Comparison of ENCODE assay signal across 8 cellular contexts in the genomic region with DNA sequence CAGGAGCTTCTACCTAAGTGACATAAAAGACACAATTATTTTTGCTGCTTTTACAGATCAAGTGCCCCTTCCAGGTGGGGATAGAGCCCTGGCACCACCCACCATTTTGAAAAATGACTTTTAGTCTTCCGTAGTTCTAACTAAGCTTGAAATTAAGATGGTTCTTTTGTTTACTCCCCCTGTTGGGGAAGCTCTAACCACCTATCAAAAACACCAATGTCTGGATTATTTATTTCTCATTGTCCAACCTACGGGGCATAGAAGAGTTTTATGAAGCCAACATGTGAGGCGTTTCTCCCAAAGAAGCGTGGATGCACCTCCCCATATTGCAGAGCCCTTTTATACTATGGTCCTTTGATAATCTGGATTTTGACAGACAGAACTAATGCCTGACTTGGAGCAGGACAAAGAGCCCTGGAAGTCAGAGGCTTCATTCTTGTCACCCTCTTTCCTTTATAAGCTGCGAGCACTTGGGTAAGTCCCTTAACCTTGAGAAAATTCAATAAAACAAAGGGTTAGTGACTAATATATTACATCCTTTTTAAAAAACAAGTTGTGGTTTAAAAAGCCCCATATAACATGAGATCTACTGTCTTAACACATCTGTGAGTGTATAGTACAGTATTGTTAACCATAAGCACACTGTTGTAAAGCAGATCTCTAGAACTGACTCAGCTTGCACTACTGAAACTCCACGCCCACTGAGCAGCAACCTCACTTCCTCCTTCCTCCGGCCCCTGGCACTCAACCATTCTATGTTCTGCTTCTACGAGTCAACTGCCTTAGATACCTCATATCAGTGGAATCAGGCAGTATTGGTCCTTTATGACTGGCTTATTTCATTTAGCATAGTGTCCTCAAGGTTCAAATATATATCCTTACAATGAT.
DNase-seq lines count a peak whose midpoint lies in the region; ATAC-seq and TF ChIP-seq lines count a peak whose summit lies in the region.

No MANE protein-coding gene starts in this region.

- H3K4me1 ChIP-seq in Peyer's patch (peaks cover 0 to 10% (median 1%) of the 10 kb centered on the region in 4 donors), mesenchymal stem cell (ENCODE audit: control insufficient read depth, insufficient read depth, low read depth, low read length) (peaks cover 21% of the 10 kb centered on the region), sigmoid colon (peaks cover 0 to 63% (median 56%) of the 10 kb centered on the region in 4 donors)

- no peaks in the 10 kb centered on the region for H3K9me3 ChIP-seq in Peyer's patch
- H3K9me3 ChIP-seq in mesenchymal stem cell (ENCODE audit: control insufficient read depth, low read length) = no peaks in the 10 kb centered on the region
- H3K9me3 ChIP-seq in sigmoid colon = no peaks in the 10 kb centered on the region

- no peak overlapping the region for H3K4me3 ChIP-seq in Peyer's patch
- no peak overlapping the region for H3K4me3 ChIP-seq in mesenchymal stem cell (ENCODE audit: insufficient read depth in 1 of 2, low read depth in 1 of 2, low read length in 2 of 2)
- no peak overlapping the region for H3K4me3 ChIP-seq in sigmoid colon

- DNase-seq in Peyer's patch (peak in 2 of 3 donors; percentile 69 to 84), mesenchymal stem cell (peak; percentile 55), sigmoid colon (no peak), hypothalamus (lab: John Stamatoyannopoulos, UW) (no peak), T1000 (lab: John Stamatoyannopoulos, UW) (no peak)
- peak; percentile 39 to 70 for DNase-seq in activated T-helper 1 cell treated with anti-CD3 and anti-CD28 coated beads, Interleukin-2, amount 50 U/mL, for 16 hours (ENCODE audit: low read depth in 1 of 2, low spot score in 1 of 2)

- TF ChIP-seq CTCF in Peyer's patch (IDR thresholded peaks at IDR 0.05) (no peak), sigmoid colon (IDR thresholded peaks at IDR 0.05) (no peak)

- H2BK12ac ChIP-seq in mesenchymal stem cell (ENCODE audit: low read length in 2 of 2) = no peak overlapping the region

- intact Hi-C loops in sigmoid colon (cut with DNase I) = no loop called here

- no peak for TF ChIP-seq EP300 in sigmoid colon (IDR thresholded peaks at IDR 0.05)

- no peak overlapping the region for H4K8ac ChIP-seq in mesenchymal stem cell (ENCODE audit: low read length)

- no peak overlapping the region for H3K18ac ChIP-seq in mesenchymal stem cell (ENCODE audit: low read depth in 1 of 2, low read length in 2 of 2)

- no peak overlapping the region for H2BK5ac ChIP-seq in mesenchymal stem cell (ENCODE audit: low read depth, low read length, poor library complexity, severe bottlenecking)

- ATAC-seq in GM18861 (IDR thresholded peaks at IDR 0.05; ENCODE audit: unreplicated experiment) (peak; percentile 99), HG02884 (IDR thresholded peaks at IDR 0.05; ENCODE audit: unreplicated experiment) (peak; percentile 96)

- no peak overlapping the region for H2BK15ac ChIP-seq in mesenchymal stem cell (ENCODE audit: low read depth, poor library complexity, severe bottlenecking)

- WGBS in mesenchymal stem cell = 89% methylated on average over 5 of the region's 8 CpGs
- WGBS in sigmoid colon, 2 donors = 56 to 57% methylated on average over 8 of the region's 8 CpGs

- no peak overlapping the region for H4K91ac ChIP-seq in mesenchymal stem cell (ENCODE audit: low read length)

- H3K36me3 ChIP-seq in Peyer's patch (no peaks in the 10 kb centered on the region), mesenchymal stem cell (ENCODE audit: control insufficient read depth in 1 of 2, insufficient read depth in 2 of 2, low read depth in 1 of 2, low read length in 2 of 2) (no peaks in the 10 kb centered on the region), sigmoid colon (no peaks in the 10 kb centered on the region)

- no peak overlapping the region for H2AK5ac ChIP-seq in mesenchymal stem cell (ENCODE audit: low read length, severe bottlenecking)

- no peak overlapping the region for H3K4ac ChIP-seq in mesenchymal stem cell (ENCODE audit: low read depth in 1 of 2, low read length in 2 of 2)

- H3K4me2 ChIP-seq in mesenchymal stem cell (ENCODE audit: low read length, poor library complexity, severe bottlenecking) = no peak overlapping the region

- H3K14ac ChIP-seq in mesenchymal stem cell (ENCODE audit: low read length in 2 of 2) = no peak overlapping the region

- H3K9ac ChIP-seq in mesenchymal stem cell (ENCODE audit: low read length) = no peak overlapping the region

- no peak for TF ChIP-seq POLR2A in Peyer's patch (IDR thresholded peaks at IDR 0.05)
- TF ChIP-seq POLR2A in sigmoid colon (IDR thresholded peaks at IDR 0.05) = no peak

- H3K23ac ChIP-seq in mesenchymal stem cell (ENCODE audit: low read length in 2 of 2) = no peak overlapping the region

- H3K27ac ChIP-seq in Peyer's patch (peak overlapping the region in 1 of 4 donors; percentile 34), mesenchymal stem cell (ENCODE audit: low read length, poor library complexity, severe bottlenecking) (no peak overlapping the region), sigmoid colon (no peak overlapping the region)

- peaks cover 24% of the 10 kb centered on the region for H3K79me1 ChIP-seq in mesenchymal stem cell (replicated peaks; ENCODE audit: low read length, poor library complexity, severe bottlenecking)

- no peak overlapping the region for H2BK120ac ChIP-seq in mesenchymal stem cell (ENCODE audit: low read depth, low read length)

- no peak overlapping the region for H2AFZ ChIP-seq in mesenchymal stem cell (ENCODE audit: low read depth, low read length)

- H3K27me3 ChIP-seq in Peyer's patch (no peaks in the 10 kb centered on the region), mesenchymal stem cell (ENCODE audit: control insufficient read depth in 1 of 2, insufficient read depth in 1 of 2, low read length in 2 of 2) (no peaks in the 10 kb centered on the region), sigmoid colon (no peaks in the 10 kb centered on the region)

Comparison
In these comparisons a context has a peak if more than half of its experiments do, and no peak if none do; other contexts are left out.
1. DNase-seq: peak in Peyer's patch (2 of 3), activated T-helper 1 cell treated with anti-CD3 and anti-CD28 coated beads, Interleukin-2, amount 50 U/mL, for 16 hours (2 of 2) and mesenchymal stem cell (single experiment); none in sigmoid colon (single experiment), hypothalamus (0 of 51) and T1000 (single experiment).